In genomic region chr2:68829764-68830163, GRCh38 we compare ENCODE assay signal across 9 cellular contexts. TPM values are rescaled to one million over a fixed set of nuclear protein-coding genes. Genes with fewer than 3 reads are reported as not detected.
DNase-seq lines count a peak whose midpoint lies in the region; ATAC-seq and TF ChIP-seq lines count a peak whose summit lies in the region.
"Had no signal": no experiment of that assay in that cellular context is flagged by ENCODE, and none has a peak within 500 bp of the region (broad histone marks: within the 10 kb centered on the region; RNA-seq: fewer than 3 reads in every experiment).

No MANE protein-coding gene starts in this region.

- H3K9me3 ChIP-seq in heart right ventricle (no peaks in the 10 kb centered on the region), muscle layer of duodenum (ENCODE audit: control insufficient read depth in 1 of 2, low read length in 2 of 2) (no peaks in the 10 kb centered on the region), upper lobe of right lung (no peaks in the 10 kb centered on the region)

- no peak for ATAC-seq in heart right ventricle
- no peak for ATAC-seq in left cardiac atrium
- no peak for ATAC-seq in upper lobe of right lung
- ATAC-seq in HG03378 (IDR thresholded peaks at IDR 0.05; ENCODE audit: unreplicated experiment) = no peak

- intact Hi-C loops in heart right ventricle (cut with DNase I) (loop anchor here in 7 of 10 donors (2.0 to 10.0 kb wide), 5 partner anchors 55 to 1698 kb away; partner anchors contain the start of genes APLF (in 1 of the 7) and FBXO48 (in 1 of the 7)), left cardiac atrium (cut with DNase I) (no loop called here), upper lobe of right lung (cut with DNase I) (loop anchor here (10.0 kb wide), 1 partner anchor 55 kb away; no protein-coding TSS in a partner anchor)

- peaks cover 0 to 35% (median 0%) of the 10 kb centered on the region in 9 donors for H3K36me3 ChIP-seq in heart right ventricle
- H3K36me3 ChIP-seq in muscle layer of duodenum (ENCODE audit: control insufficient read depth in 1 of 2, insufficient read depth in 2 of 2, low read length in 2 of 2) = no peaks in the 10 kb centered on the region
- peaks cover 17% of the 10 kb centered on the region for H3K36me3 ChIP-seq in upper lobe of right lung

- no peaks in the 10 kb centered on the region for H3K27me3 ChIP-seq in heart right ventricle
- H3K27me3 ChIP-seq in muscle layer of duodenum (ENCODE audit: low read depth, low read length) = no peaks in the 10 kb centered on the region
- no peaks in the 10 kb centered on the region for H3K27me3 ChIP-seq in upper lobe of right lung

- H3K27ac ChIP-seq in heart right ventricle (peak overlapping the region; percentile 38 to 85 (median 76)), angular gyrus (ENCODE audit: low read depth, low read length) (peak overlapping the region; percentile 85), muscle layer of duodenum (ENCODE audit: low read length) (peak overlapping the region; percentile 57), upper lobe of right lung (peak overlapping the region; percentile 73)

- TF ChIP-seq CTCF in heart right ventricle (IDR thresholded peaks at IDR 0.05) (no peak), upper lobe of right lung (IDR thresholded peaks at IDR 0.05) (no peak)

- WGBS in heart right ventricle, 2 donors = 38 to 40% methylated on average over 2 of the region's 2 CpGs

- no peak for DNase-seq in heart right ventricle
- no peak for DNase-seq in left cardiac atrium
- DNase-seq in upper lobe of right lung = no peak
- no peak for DNase-seq in cortex of kidney (lab: John Stamatoyannopoulos, UW)
- DNase-seq in KG1 (lab: John Stamatoyannopoulos, UW) = no peak

- H3K4me3 ChIP-seq in heart right ventricle (peak overlapping the region in 2 of 10 donors; percentile 21 to 23), muscle layer of duodenum (ENCODE audit: low read depth in 1 of 2, low read length in 2 of 2) (peak overlapping the region in 1 of 2 donors; percentile 28), upper lobe of right lung (no peak overlapping the region)

- peaks cover 20 to 90% (median 47%) of the 10 kb centered on the region in 9 donors for H3K4me1 ChIP-seq in heart right ventricle
- H3K4me1 ChIP-seq in muscle layer of duodenum (ENCODE audit: control insufficient read depth in 1 of 2, insufficient read depth in 2 of 2, low read length in 2 of 2) = peaks cover 25 to 33% of the 10 kb centered on the region in 2 donors
- peaks cover 52% of the 10 kb centered on the region for H3K4me1 ChIP-seq in upper lobe of right lung

RNA-seq across cellular contexts. Expression of gene BMP10, which starts 41.4 kb away (rescaled TPM):
- total RNA-seq in heart right ventricle (under 1 TPM in 1 of 10 donors, not detected in 9; 0.31 TPM), left cardiac atrium (10 to 100 TPM in 1 of 2 donors, under 1 TPM in 1; 0.27 to 36.7 TPM), upper lobe of right lung (1.4 TPM)
- polyA plus RNA-seq in heart right ventricle = under 1 TPM in 1 of 2 donors, not detected in 1; 0.03 TPM
- polyA plus RNA-seq: neural cell had no signal

Comparison
In these comparisons a context has a peak if more than half of its experiments do, and no peak if none do; other contexts are left out.
1. intact Hi-C loops: an anchor here in heart right ventricle (2.0 to 10.0 kb wide) and upper lobe of right lung (10.0 kb wide); none called in left cardiac atrium.